ENCODE assay signal across 14 cellular contexts in the genomic region with DNA sequence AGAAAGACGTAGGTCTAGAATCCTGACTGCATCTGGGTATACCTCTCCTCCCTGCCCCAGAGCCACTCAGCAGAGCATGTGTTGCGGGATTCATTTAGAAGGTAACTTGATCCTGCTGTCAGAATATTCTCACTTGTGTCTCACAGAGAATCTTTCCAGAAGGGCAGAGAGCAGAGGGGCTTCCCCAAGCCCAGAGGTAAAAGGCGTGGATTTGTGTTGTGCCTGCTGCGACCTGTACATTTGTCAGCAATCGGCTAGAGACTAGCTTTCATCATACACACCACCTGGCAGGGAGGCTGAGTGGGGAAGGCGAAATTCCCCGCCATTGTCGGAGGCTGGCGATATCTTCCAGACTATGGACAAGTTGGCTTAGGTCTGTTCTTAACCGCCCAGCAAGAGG.
DNase-seq lines count a peak whose midpoint lies in the region; ATAC-seq and TF ChIP-seq lines count a peak whose summit lies in the region.
"Had no signal": no experiment of that assay in that cellular context is flagged by ENCODE, and none has a peak within 500 bp of the region (broad histone marks: within the 10 kb centered on the region; RNA-seq: fewer than 3 reads in every experiment).

No MANE protein-coding gene starts in this region.

- H3K27ac Mint-ChIP-seq in nephron progenitor cell (peak overlapping the region; percentile 66), natural killer cell (no peak overlapping the region)
- H3K27ac Mint-ChIP-seq: CD4-positive, CD25-positive, alpha-beta regulatory T cell had no signal

- H3K27me3 Mint-ChIP-seq in nephron progenitor cell (ENCODE audit: low read depth, poor library complexity) (peaks cover 5% of the 10 kb centered on the region), natural killer cell (ENCODE audit: low read depth in 2 of 2) (peaks cover 7% of the 10 kb centered on the region in 2 donors)

- H3K9me3 Mint-ChIP-seq in nephron progenitor cell, result peaks cover 6% of the 10 kb centered on the region
- no peaks in the 10 kb centered on the region for H3K9me3 Mint-ChIP-seq in natural killer cell

- H3K4me3 Mint-ChIP-seq in nephron progenitor cell (no peak overlapping the region), natural killer cell (no peak overlapping the region)
- H3K4me3 Mint-ChIP-seq: CD4-positive, CD25-positive, alpha-beta regulatory T cell had no signal

- intact Hi-C loops in natural killer cell (cut with micrococcal nuclease), result no loop called here

- H3K4me1 Mint-ChIP-seq in nephron progenitor cell, result peaks cover 51% of the 10 kb centered on the region
- H3K4me1 Mint-ChIP-seq in natural killer cell, result peaks cover 0 to 4% of the 10 kb centered on the region in 2 donors
- H3K4me1 Mint-ChIP-seq: CD4-positive, CD25-positive, alpha-beta regulatory T cell had no signal

- H3K36me3 Mint-ChIP-seq in nephron progenitor cell (ENCODE audit: low read depth) (no peaks in the 10 kb centered on the region), natural killer cell (no peaks in the 10 kb centered on the region)
- H3K36me3 Mint-ChIP-seq: CD4-positive, CD25-positive, alpha-beta regulatory T cell had no signal

- no peak overlapping the region for H3K4me3 ChIP-seq in epithelial cell of esophagus (ENCODE audit: low read length)
- H3K4me3 ChIP-seq: BLaER1, GM12878 had no signal

- TF ChIP-seq CTCF in epithelial cell of esophagus (IDR thresholded peaks at IDR 0.05; ENCODE audit: insufficient read depth, low read depth, low read length, missing control alignments) (no peak), nephron progenitor cell (IDR thresholded peaks at IDR 0.05) (no peak), natural killer cell (IDR thresholded peaks at IDR 0.05) (no peak)

- no peak for ATAC-seq in activated CD4-positive, CD25-positive, alpha-beta regulatory T cell treated with anti-CD3 and anti-CD28 coated beads, Interleukin-2, amount 50 U/mL, for 24 hours
- ATAC-seq in HG03175 (IDR thresholded peaks at IDR 0.05; ENCODE audit: unreplicated experiment) (no peak), natural killer cell (no peak)
- ATAC-seq: GM12878, HCT116 had no signal

- DNase-seq in activated CD4-positive, CD25-positive, alpha-beta regulatory T cell treated with anti-CD3 and anti-CD28 coated beads, Interleukin-2, amount 50 U/mL, for 72 hours, result peak; percentile 0
- DNase-seq in epithelial cell of esophagus (ENCODE audit: low read depth) (peak; percentile 81), nephron progenitor cell (no peak), D341Med (ENCODE audit: low spot score) (no peak), natural killer cell (no peak)
- DNase-seq: 8988T; AML-193; CD4-positive, CD25-positive, alpha-beta regulatory T cell; DMS 273 treated with DMSO at 0.1 percent for 48 hours had no signal

Comparison
In these comparisons a context has a peak if more than half of its experiments do, and no peak if none do; other contexts are left out.
1. DNase-seq: peak in activated CD4-positive, CD25-positive, alpha-beta regulatory T cell treated with anti-CD3 and anti-CD28 coated beads, Interleukin-2, amount 50 U/mL, for 72 hours (single experiment) and epithelial cell of esophagus (single experiment); none in nephron progenitor cell (single experiment), D341Med (single experiment) and natural killer cell (single experiment).